Comparison of ENCODE assay signal across 8 cellular contexts in the genomic region with DNA sequence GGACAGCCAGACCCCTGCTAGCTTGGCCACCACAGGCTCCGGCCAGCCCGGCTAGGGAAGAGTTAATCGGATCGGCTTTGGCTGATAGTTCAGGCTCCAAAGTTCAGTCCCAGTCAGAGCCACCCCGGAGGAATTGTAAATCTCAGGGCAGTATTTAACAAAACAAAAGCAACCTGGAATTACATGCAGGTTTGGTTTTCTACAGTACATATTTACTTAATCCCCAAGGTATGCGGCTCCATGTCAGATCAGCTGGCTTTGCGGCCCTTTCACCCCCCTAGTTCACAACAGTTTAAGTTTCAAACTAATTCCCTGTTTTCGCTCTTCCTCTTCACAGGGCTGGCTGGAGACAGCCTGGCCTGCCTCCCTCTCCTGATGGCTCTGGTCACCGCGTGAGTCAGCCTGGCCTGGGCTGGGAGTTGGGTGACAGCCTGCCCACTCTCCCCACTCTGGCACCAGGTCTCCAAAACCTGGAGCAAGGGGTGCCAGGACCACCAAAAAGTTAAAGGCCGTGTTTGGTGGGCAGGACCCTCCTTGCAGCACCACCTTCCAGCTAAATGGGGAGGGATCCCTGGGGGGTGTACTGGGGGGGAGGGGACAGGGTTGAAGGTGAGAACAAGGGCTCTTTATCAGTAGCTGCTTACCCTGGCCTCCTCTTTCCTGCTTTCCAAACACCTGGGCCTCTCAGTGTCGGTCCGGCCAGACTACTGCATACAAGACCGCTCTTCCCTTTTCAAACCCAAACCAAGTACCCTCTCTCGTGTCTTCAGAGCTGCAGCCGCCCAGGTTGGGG. TPM values are rescaled to one million over a fixed set of nuclear protein-coding genes. Genes with fewer than 3 reads are reported as not detected.
DNase-seq lines count a peak whose midpoint lies in the region; ATAC-seq and TF ChIP-seq lines count a peak whose summit lies in the region.

No MANE protein-coding gene starts in this region.

- peaks cover 33% of the 10 kb centered on the region for H3K36me3 Mint-ChIP-seq in T-helper 1 cell treated with Interleukin-12 subunit alpha and Interleukin-12 subunit beta and Interleukin-4 antibody, amounts not matched to agents 30 μg/mL and 1 μg/mL, for 36 hours (ENCODE audit: low read depth)

- no peaks in the 10 kb centered on the region for H3K27me3 ChIP-seq in RWPE2 (ENCODE audit: insufficient read depth, poor library complexity, severe bottlenecking)
- no peaks in the 10 kb centered on the region for H3K27me3 ChIP-seq in endocrine pancreas (ENCODE audit: control insufficient read depth, insufficient read depth, low read length)

- H3K9ac ChIP-seq in endocrine pancreas (ENCODE audit: control insufficient read depth, insufficient read depth, low read length) = peak overlapping the region; percentile 38

- H3K36me3 ChIP-seq in RWPE2 (ENCODE audit: low read depth) (no peaks in the 10 kb centered on the region), endocrine pancreas (ENCODE audit: control insufficient read depth, insufficient read depth, low read length) (no peaks in the 10 kb centered on the region), urinary bladder (ENCODE audit: insufficient read depth) (no peaks in the 10 kb centered on the region)

- peaks cover 5% of the 10 kb centered on the region for H3K27me3 Mint-ChIP-seq in T-helper 1 cell treated with Interleukin-12 subunit alpha and Interleukin-12 subunit beta and Interleukin-4 antibody, amounts not matched to agents 30 μg/mL and 1 μg/mL, for 36 hours (ENCODE audit: low read depth)

- no peaks in the 10 kb centered on the region for H3K9me3 ChIP-seq in RWPE2 (ENCODE audit: severe bottlenecking)
- no peaks in the 10 kb centered on the region for H3K9me3 ChIP-seq in endocrine pancreas (ENCODE audit: control insufficient read depth, low read length)

- no peaks in the 10 kb centered on the region for H3K9me3 Mint-ChIP-seq in T-helper 1 cell treated with Interleukin-12 subunit alpha and Interleukin-12 subunit beta and Interleukin-4 antibody, amounts not matched to agents 30 μg/mL and 1 μg/mL, for 36 hours

- ATAC-seq in RWPE2 (ENCODE audit: low read depth) = peak; percentile 13; the same call in 2 of the 3 replicates
- no peak for ATAC-seq in GM19324 (IDR thresholded peaks at IDR 0.05; ENCODE audit: low FRiP score, unreplicated experiment)

- peak overlapping the region; percentile 53 for H3K4me3 ChIP-seq in RWPE2 (ENCODE audit: severe bottlenecking)
- H3K4me3 ChIP-seq in endocrine pancreas (ENCODE audit: control insufficient read depth, insufficient read depth, low read length) = no peak overlapping the region
- peak overlapping the region; percentile 69 for H3K4me3 ChIP-seq in urinary bladder (ENCODE audit: low read depth, low read length)

- H3K27ac ChIP-seq in RWPE2 (ENCODE audit: poor library complexity, severe bottlenecking) (peak overlapping the region; percentile 94), urinary bladder (ENCODE audit: low read depth) (peak overlapping the region; percentile 96)

- H3K4me1 Mint-ChIP-seq in T-helper 1 cell treated with Interleukin-12 subunit alpha and Interleukin-12 subunit beta and Interleukin-4 antibody, amounts not matched to agents 30 μg/mL and 1 μg/mL, for 36 hours (ENCODE audit: low read depth) = peaks cover 64% of the 10 kb centered on the region

- H3K27ac Mint-ChIP-seq in T-helper 1 cell treated with Interleukin-12 subunit alpha and Interleukin-12 subunit beta and Interleukin-4 antibody, amounts not matched to agents 30 μg/mL and 1 μg/mL, for 36 hours = peak overlapping the region; percentile 88

- H3K4me3 Mint-ChIP-seq in T-helper 1 cell treated with Interleukin-12 subunit alpha and Interleukin-12 subunit beta and Interleukin-4 antibody, amounts not matched to agents 30 μg/mL and 1 μg/mL, for 36 hours = peak overlapping the region; percentile 99

- H3K4me1 ChIP-seq in RWPE2 (ENCODE audit: insufficient read depth, poor library complexity, severe bottlenecking) = peaks cover 18% of the 10 kb centered on the region
- no peaks in the 10 kb centered on the region for H3K4me1 ChIP-seq in endocrine pancreas (ENCODE audit: control insufficient read depth, insufficient read depth, low read length)
- H3K4me1 ChIP-seq in urinary bladder (ENCODE audit: insufficient read depth) = peaks cover 2% of the 10 kb centered on the region

- 8% methylated on average over 16 of the region's 16 CpGs for WGBS in urinary bladder

- DNase-seq in T-helper 1 cell = no peak
- no peak for DNase-seq in RWPE2 (ENCODE audit: low spot score)
- peak; percentile 29 for DNase-seq in midbrain (lab: John Stamatoyannopoulos, UW)
- DNase-seq in stimulated activated CD4-positive, alpha-beta T cell treated with anti-CD3 and anti-CD28 coated beads, Interleukin-2, amount 100 ng/mL, for 48 hours = no peak

- TF ChIP-seq CTCF in RWPE2 (IDR thresholded peaks at IDR 0.05; ENCODE audit: poor library complexity, severe bottlenecking) = no peak

RNA-seq across cellular contexts. Expression of a gene that starts 1.9 kb away (rescaled TPM):
- 83.2 TPM for total RNA-seq in urinary bladder
- polyA plus RNA-seq in urinary bladder = 62.1 TPM

RNA-seq across cellular contexts. Expression of a gene that starts 27.8 kb away (rescaled TPM):
- total RNA-seq in urinary bladder = 0.37 TPM
- not detected for polyA plus RNA-seq in urinary bladder
